In genomic region chr11:61509058-61510029, GRCh38 we compare ENCODE assay signal across 8 cellular contexts. TPM values are rescaled to one million over a fixed set of nuclear protein-coding genes. Genes with fewer than 3 reads are reported as not detected.
DNase-seq lines count a peak whose midpoint lies in the region; ATAC-seq and TF ChIP-seq lines count a peak whose summit lies in the region.

No MANE protein-coding gene starts in this region.

- ATAC-seq in HG03432 (IDR thresholded peaks at IDR 0.05; ENCODE audit: unreplicated experiment) (peak; percentile 81), naive B cell (ENCODE audit: low read depth in 2 of 2) (peak; percentile 77 to 79)
- ATAC-seq in stimulated activated naive CD8-positive, alpha-beta T cell treated with anti-CD3 and anti-CD28 coated beads, Interleukin-15, Interleukin-2, amounts not matched to agents 100 U/mL and 50 U/mL, for 24 hours: peak; percentile 88

- no peaks in the 10 kb centered on the region for H3K9me3 Mint-ChIP-seq in naive B cell

- 1 to 2% methylated on average over 14 to 18 of the region's 116 CpGs for WGBS in esophagus squamous epithelium, 2 donors

- TF ChIP-seq POLR2A in esophagus squamous epithelium (IDR thresholded peaks at IDR 0.05): no peak

- peak; percentile 92 for DNase-seq in GM13977 (ENCODE audit: low spot score)
- DNase-seq in NCI-H69 (lab: John Stamatoyannopoulos, UW): peak; percentile 96
- DNase-seq in activated T-cell treated with anti-CD3 and anti-CD28 coated beads, Interleukin-2, amount 50 U/mL, for 1 hour: peak; percentile 56
- no peak for DNase-seq in esophagus squamous epithelium (lab: John Stamatoyannopoulos, UW)
- DNase-seq in naive B cell: peak; percentile 40
- DNase-seq in stimulated activated naive CD8-positive, alpha-beta T cell treated with anti-CD3 and anti-CD28 coated beads, Interleukin-15, Interleukin-2, amounts not matched to agents 100 U/mL and 50 U/mL, for 24 hours: peak; percentile 74
- DNase-seq in NAMALWA (ENCODE audit: low spot score): no peak

- peak overlapping the region in 2 of 4 donors; percentile 36 to 39 for H3K27ac ChIP-seq in esophagus squamous epithelium

- H3K4me3 ChIP-seq in esophagus squamous epithelium: peak overlapping the region in 3 of 4 donors; percentile 6 to 60 (median 37)

- H3K27ac Mint-ChIP-seq in naive B cell: peak overlapping the region in 1 of 6 donors; percentile 52

- H3K4me1 ChIP-seq in esophagus squamous epithelium: peaks cover 14 to 39% (median 19%) of the 10 kb centered on the region in 3 donors

- H3K4me3 Mint-ChIP-seq in naive B cell: peak overlapping the region; percentile 22 to 77 (median 61)

- in situ Hi-C loops in GM13977 (cut with MboI; ENCODE audit: low pct_unique_long_range_greater_than_20kb, low sequenced_read_pairs, unreplicated experiment): no loop called here

- H3K9me3 ChIP-seq in esophagus squamous epithelium: no peaks in the 10 kb centered on the region

- no peaks in the 10 kb centered on the region for H3K36me3 ChIP-seq in esophagus squamous epithelium

- no peaks in the 10 kb centered on the region for H3K36me3 Mint-ChIP-seq in naive B cell

- TF ChIP-seq CTCF in GM13977 (IDR thresholded peaks at IDR 0.05; ENCODE audit: extremely low read depth, insufficient read depth, missing control alignments): peak; percentile 50
- TF ChIP-seq CTCF in esophagus squamous epithelium (IDR thresholded peaks at IDR 0.05): peak; percentile 36 to 74 (median 48)

- intact Hi-C loops in esophagus squamous epithelium (cut with DNase I): no loop called here

- H3K27me3 Mint-ChIP-seq in naive B cell: peaks cover 31 to 78% (median 68%) of the 10 kb centered on the region in 3 donors

- peaks cover 5 to 11% (median 8%) of the 10 kb centered on the region in 3 donors for H3K4me1 Mint-ChIP-seq in naive B cell

- H3K27me3 ChIP-seq in esophagus squamous epithelium: peaks cover 0 to 96% (median 18%) of the 10 kb centered on the region in 4 donors

RNA-seq across cellular contexts. Expression of gene LRRC10B, which starts 0.8 kb away (rescaled TPM):
- 1 to 10 TPM in 1 of 4 donors, under 1 TPM in 1, not detected in 2; 0.76 to 1.3 TPM for total RNA-seq in esophagus squamous epithelium
- under 1 TPM in 1 of 6 donors, not detected in 5; 0.12 TPM for polyA plus RNA-seq in naive B cell (ENCODE audit: low read depth in 6 of 6)

Comparison
In these comparisons a context has a peak if more than half of its experiments do, and no peak if none do; other contexts are left out.
1. DNase-seq: peak in GM13977 (single experiment), NCI-H69 (single experiment), activated T-cell treated with anti-CD3 and anti-CD28 coated beads, Interleukin-2, amount 50 U/mL, for 1 hour (single experiment), naive B cell (single experiment) and stimulated activated naive CD8-positive, alpha-beta T cell treated with anti-CD3 and anti-CD28 coated beads, Interleukin-15, Interleukin-2, amounts not matched to agents 100 U/mL and 50 U/mL, for 24 hours (single experiment); none in esophagus squamous epithelium (single experiment) and NAMALWA (single experiment).
2. Peak in every context shown above with its lines, with median percentiles within 50 percentile points of each other: ATAC-seq.